In genomic region chr12:62267490-62267889, GRCh38 we compare ENCODE assay signal across 11 cellular contexts. TPM values are rescaled to one million over a fixed set of nuclear protein-coding genes. Genes with fewer than 3 reads are reported as not detected.
DNase-seq lines count a peak whose midpoint lies in the region; ATAC-seq, FAIRE-seq and TF ChIP-seq lines count a peak whose summit lies in the region.
"Had no signal": no experiment of that assay in that cellular context is flagged by ENCODE, and none has a peak within 500 bp of the region (broad histone marks: within the 10 kb centered on the region; RNA-seq: fewer than 3 reads in every experiment).

No MANE protein-coding gene starts in this region.

- ATAC-seq in GM19035 (IDR thresholded peaks at IDR 0.05; ENCODE audit: unreplicated experiment): peak; percentile 44
- ATAC-seq in HG03108 (IDR thresholded peaks at IDR 0.05; ENCODE audit: unreplicated experiment): peak; percentile 39
- ATAC-seq in K562: peak; percentile 6; the same call in 2 of the 3 replicates

- BruUV-seq in K562 (replicated peaks; lab: Mats Ljungman, UMichigan): no TSS peak

- no peaks in the 10 kb centered on the region for H3K9me3 ChIP-seq in K562 (replicated peaks; ENCODE audit: control insufficient read depth, insufficient read depth, low read depth, low read length)

- peaks cover 6 to 45% of the 10 kb centered on the region in 2 experiments; a peak in 4 of 5 replicates for H3K4me1 ChIP-seq in K562 (replicated peaks in 1 of 2; ENCODE audit: control insufficient read depth in 2 of 2, insufficient read depth in 2 of 2, low read length in 2 of 2)

- DNase-seq in GM12865 (ENCODE audit: low read depth): peak; percentile 36
- DNase-seq in K562 (ENCODE audit: extremely low read depth in 1 of 4, low spot score in 3 of 4): no peak
- no peak for DNase-seq in foreskin fibroblast
- no peak for DNase-seq in NOMO-1 treated with dmso at 0.1 percent for 144 hours (lab: John Stamatoyannopoulos, UW; ENCODE audit: unreplicated experiment)
- no peak for DNase-seq in stimulated activated naive CD4-positive, alpha-beta T cell treated with Interleukin-2 at 50 U/mL for 16 hours (lab: John Stamatoyannopoulos, UW)
- DNase-seq in lower leg skin (ENCODE audit: low spot score in 2 of 2): no peak
- DNase-seq: cortex of kidney, NCI-H524 had no signal

- no peak overlapping the region for H2AFZ ChIP-seq in K562 (ENCODE audit: low read depth, low read length)

- peaks cover 29% of the 10 kb centered on the region; the same call in 1 of the 2 replicates for H4K20me1 ChIP-seq in K562 (replicated peaks; ENCODE audit: control insufficient read depth, insufficient read depth, low read length)

- H3K9me1 ChIP-seq in K562 (ENCODE audit: control insufficient read depth, insufficient read depth, low read length): no peaks in the 10 kb centered on the region

- no peak for TF ChIP-seq CTCF in GM12865 (IDR thresholded peaks at IDR 0.05; ENCODE audit: insufficient read depth, low read depth, low read length, missing control alignments)
- no peak for TF ChIP-seq CTCF in K562 (IDR thresholded peaks at IDR 0.05 in 2 of 3, conservative IDR thresholded peaks at IDR 0.05 in 1 of 3; ENCODE audit: insufficient read depth in 2 of 3, low read depth in 1 of 3, low read length in 3 of 3)
- no peak for TF ChIP-seq CTCF in foreskin fibroblast (IDR thresholded peaks at IDR 0.05; ENCODE audit: low read depth, low read length)
- TF ChIP-seq CTCF in lower leg skin (IDR thresholded peaks at IDR 0.05): no peak

- 13% methylated on average over 1 of the region's 1 CpG for WGBS in K562 (ENCODE audit: insufficient coverage, low coverage, missing lambda C conversion rate)
- 66 to 85% methylated on average over 1 of the region's 1 CpG for WGBS in lower leg skin, 2 donors

- no peak for FAIRE-seq in K562 (lab: Jason Lieb, UNC)

- TF ChIP-seq POLR2A in K562 (conservative IDR thresholded peaks at IDR 0.05): no peak
- TF ChIP-seq POLR2A in lower leg skin (IDR thresholded peaks at IDR 0.05): no peak

- H3K79me2 ChIP-seq in K562 (ENCODE audit: control insufficient read depth, insufficient read depth, low read length): peaks cover 100% of the 10 kb centered on the region

- CTCF ChIA-PET in K562 (lab: Yijun Ruan, JAX; ENCODE audit: low intra/inter-chr PET ratio): no interaction called here

- POLR2A ChIA-PET in K562 (lab: Yijun Ruan, JAX): interaction anchor here (1.6 to 2.6 kb wide), 2 partner anchors 9 to 20 kb away, joined by 4 to 20 read pairs; partner anchors contain the start of gene USP15

- peaks cover 49% of the 10 kb centered on the region for H3K36me3 ChIP-seq in K562 (ENCODE audit: control insufficient read depth, insufficient read depth, low read length)

- H3K4me3 ChIP-seq in GM12865 (ENCODE audit: low read depth, low read length) (no peak overlapping the region), K562 (no peak overlapping the region), foreskin fibroblast (ENCODE audit: low read depth in 1 of 2, low read length in 2 of 2) (no peak overlapping the region), lower leg skin (ENCODE audit: low read depth, poor library complexity, severe bottlenecking) (no peak overlapping the region)
- H3K4me3 ChIP-seq: lung had no signal

- peak overlapping the region in 1 of 2 experiments; percentile 27; a peak in 1 of 4 replicates for H3K9ac ChIP-seq in K562 (ENCODE audit: insufficient read depth in 1 of 2, low read depth in 2 of 2, low read length in 2 of 2)

- intact Hi-C loops in K562 (cut with micrococcal nuclease): loop anchor here (10.0 kb wide), 1 partner anchor 337 kb away; no protein-coding TSS in a partner anchor
- intact Hi-C loops in lower leg skin (cut with DNase I; ENCODE audit: low total_unique reads): no loop called here

- no peak for TF ChIP-seq RAD21 in K562 (CRISPR knock-in tag; conservative IDR thresholded peaks at IDR 0.05 in 1 of 2, IDR thresholded peaks at IDR 0.05 in 1 of 2)

- no peaks in the 10 kb centered on the region for H3K27me3 ChIP-seq in K562 (ENCODE audit: control insufficient read depth in 2 of 2, insufficient read depth in 2 of 2, low read length in 2 of 2)

- H3K27ac ChIP-seq in K562 (ENCODE audit: extremely low read depth, low read depth, low read length): peak overlapping the region; percentile 36; the same call in 1 of the 3 replicates

- TF ChIP-seq EP300 in K562 (IDR thresholded peaks at IDR 0.05; ENCODE audit: low read length): no peak

- in situ Hi-C loops in K562 (cut with MboI): no loop called here

- H3K4me2 ChIP-seq in K562 (ENCODE audit: insufficient read depth, low read length): peak overlapping the region; percentile 20; the same call in 1 of the 2 replicates

TF ChIP-seq in K562, 482 proteins besides CTCF, POLR2A, EP300 and RAD21:
- no peak for TF ChIP-seq AFF4 (CRISPR knock-in tag; IDR thresholded peaks at IDR 0.05)
- TF ChIP-seq HMBOX1 (IDR thresholded peaks at IDR 0.05): 0 out of 2 replicates have a peak, but pooled peaks have one; percentile 33

RNA-seq across cellular contexts. Expression of gene USP15, which starts 7.3 kb away (rescaled TPM):
- total RNA-seq in K562 (2011; cell fraction: chromatin; rRNA removed; ENCODE audit: low replicate concordance): 187 and 674 TPM in 2 replicates
- 113 and 135 TPM in 2 replicates for total RNA-seq in K562 (2011; cell fraction: nucleolus; rRNA removed)
- 225 and 292 TPM in 2 replicates for total RNA-seq in K562 (2011; cell fraction: nucleoplasm; rRNA removed)
- 131 and 140 TPM in 2 replicates for total RNA-seq in K562 (2014; rRNA removed)
- 272 and 284 TPM in 2 replicates for total RNA-seq in K562 (2014; rRNA removed; fragmentation: Illumina TruSeq; extraction: Trizol)
- 155 and 174 TPM in 2 replicates for total RNA-seq in K562 (2015; rRNA removed; fragmentation: Illumina TruSeq; extraction: Trizol)
- total RNA-seq in K562 (2021): 184 and 189 TPM in 2 replicates
- 175 and 204 TPM in 2 replicates for polyA plus RNA-seq in K562 (2011; rRNA removed)
- polyA plus RNA-seq in K562 (2011; cell fraction: cytosol; rRNA removed): 29.1 and 75.2 TPM in 2 replicates
- polyA plus RNA-seq in K562 (2011; cell fraction: nucleus; rRNA removed): 218 and 401 TPM in 2 replicates
- 92.9 and 182 TPM in 2 replicates for polyA plus RNA-seq in K562 (2012)
- 152 and 177 TPM in 2 replicates for polyA plus RNA-seq in K562 (2014; fragmentation: Illumina TruSeq; extraction: Trizol)
- polyA plus RNA-seq in K562 (2014; fragmentation: Nextera tagmentation; extraction: Ambion mirVana): 100 to 1,000 TPM; 182 to 253 TPM
- 123 and 140 TPM in 2 replicates for polyA plus RNA-seq in K562 (2014; rRNA removed)
- 720 and 762 TPM in 2 replicates for polyA minus RNA-seq in K562 (2011; rRNA and poly(A)+ RNA removed)
- 52.1 and 62.0 TPM in 2 replicates for polyA minus RNA-seq in K562 (2011; cell fraction: cytosol; rRNA and poly(A)+ RNA removed)
- 408 and 684 TPM in 2 replicates for polyA minus RNA-seq in K562 (2011; cell fraction: nucleus; rRNA and poly(A)+ RNA removed)
- 10 to 100 TPM; 55.8 to 90.8 (median 67.2) TPM for total RNA-seq in lower leg skin
